ENCODE assay signal across 19 cellular contexts in genomic region chr1:195804547-195804946, GRCh38.
DNase-seq lines count a peak whose midpoint lies in the region; FAIRE-seq and TF ChIP-seq lines count a peak whose summit lies in the region.
"Had no signal": no experiment of that assay in that cellular context is flagged by ENCODE, and none has a peak within 500 bp of the region (broad histone marks: within the 10 kb centered on the region; RNA-seq: fewer than 3 reads in every experiment).

No MANE protein-coding gene starts in this region.

- H3K27ac Mint-ChIP-seq in chondrocyte (ENCODE audit: unreplicated experiment), result no peak overlapping the region
- H3K27ac Mint-ChIP-seq: CD4-positive, CD25-positive, alpha-beta regulatory T cell had no signal

- H3K9me3 ChIP-seq in HEK293 (ENCODE audit: control insufficient read depth, insufficient read depth, low read depth, low read length) (no peaks in the 10 kb centered on the region), OCI-LY7 (ENCODE audit: low read length) (no peaks in the 10 kb centered on the region)
- H3K9me3 ChIP-seq: spleen, tibial artery had no signal

- intact Hi-C loops in OCI-LY7 (cut with micrococcal nuclease; ENCODE audit: unreplicated experiment), result no loop called here

- H3K27me3 Mint-ChIP-seq in chondrocyte (ENCODE audit: low read depth), result no peaks in the 10 kb centered on the region
- H3K27me3 Mint-ChIP-seq: CD4-positive, CD25-positive, alpha-beta regulatory T cell had no signal

- H3K36me3 Mint-ChIP-seq in chondrocyte (ENCODE audit: low read depth), result peaks cover 1% of the 10 kb centered on the region
- H3K36me3 Mint-ChIP-seq: CD4-positive, CD25-positive, alpha-beta regulatory T cell had no signal

- no peaks in the 10 kb centered on the region for H3K79me2 ChIP-seq in OCI-LY7 (ENCODE audit: insufficient read depth, low read depth, low read length)

- no peaks in the 10 kb centered on the region for H4K20me1 ChIP-seq in OCI-LY7 (ENCODE audit: insufficient read depth, low read length)

- H3K4me1 Mint-ChIP-seq in chondrocyte (ENCODE audit: low read depth), result no peaks in the 10 kb centered on the region
- H3K4me1 Mint-ChIP-seq: CD4-positive, CD25-positive, alpha-beta regulatory T cell; neural crest cell had no signal

- H3K36me3 ChIP-seq in HEK293 (ENCODE audit: control insufficient read depth in 2 of 2, insufficient read depth in 1 of 2, low read length in 2 of 2), result no peaks in the 10 kb centered on the region
- H3K36me3 ChIP-seq in OCI-LY7 (ENCODE audit: insufficient read depth, low read length), result no peaks in the 10 kb centered on the region
- H3K36me3 ChIP-seq: spleen, tibial artery had no signal

- H3K4me3 Mint-ChIP-seq in chondrocyte (ENCODE audit: unreplicated experiment), result no peak overlapping the region
- H3K4me3 Mint-ChIP-seq: CD4-positive, CD25-positive, alpha-beta regulatory T cell; neural crest cell had no signal

- no peak overlapping the region for H3K4me2 ChIP-seq in OCI-LY7 (ENCODE audit: low read length)

- no peak overlapping the region for H3K27ac ChIP-seq in HEK293 (ENCODE audit: extremely low read depth, low read depth, low read length)
- H3K27ac ChIP-seq in OCI-LY7 (ENCODE audit: low read depth, low read length, poor library complexity, severe bottlenecking), result no peak overlapping the region
- H3K27ac ChIP-seq: spleen, tibial artery had no signal

- CTCF ChIA-PET in HEK293 (lab: Yijun Ruan, JAX) (no interaction called here), OCI-LY7 (lab: Charles Lee; ENCODE audit: unreplicated experiment) (no interaction called here)

- peak; percentile 78 for FAIRE-seq in D721Med (lab: Jason Lieb, UNC)

- H3K4me1 ChIP-seq in HEK293 (ENCODE audit: control insufficient read depth, insufficient read depth, low read length) (no peaks in the 10 kb centered on the region), OCI-LY7 (ENCODE audit: insufficient read depth, low read length, poor library complexity, severe bottlenecking) (no peaks in the 10 kb centered on the region)
- H3K4me1 ChIP-seq: spleen, tibial artery had no signal

- BruUV-seq in OCI-LY7 (replicated peaks; lab: Mats Ljungman, UMichigan), result no TSS peak

- no peak for DNase-seq in D721Med (ENCODE audit: insufficient read length, low spot score)
- DNase-seq in OCI-LY7 (ENCODE audit: low spot score), result no peak
- no peak for DNase-seq in chondrocyte (ENCODE audit: low spot score)
- DNase-seq in T1000 (lab: John Stamatoyannopoulos, UW), result no peak
- DNase-seq in stimulated activated CD4-positive, alpha-beta T cell treated with anti-CD3 and anti-CD28 coated beads, Interleukin-15, amount 100 ng/mL, for 24 hours, result no peak
- no peak for DNase-seq in amniotic stem cell (lab: John Stamatoyannopoulos, UW)
- DNase-seq: activated CD4-positive, alpha-beta T cell treated with anti-CD3 and anti-CD28 coated beads for 48 hours; activated CD8-positive, alpha-beta memory T cell treated with anti-CD3 and anti-CD28 coated beads, Interleukin-2, amount 50 U/mL, for 48 hours; activated naive CD4-positive, alpha-beta T cell; CD4-positive, CD25-positive, alpha-beta regulatory T cell; foreskin melanocyte; midbrain; NCI-H2107; NK-92 treated with Interleukin-12 subunit alpha and Interleukin-12 subunit beta, amount 100 ng/mL, for 24 hours; SHP77 treated with DMSO at 0.1 percent for 48 hours; spleen; tibial artery had no signal

- no peak overlapping the region for H2AFZ ChIP-seq in OCI-LY7 (ENCODE audit: low read length)

- TF ChIP-seq CTCF in D721Med (IDR thresholded peaks at IDR 0.05; ENCODE audit: insufficient read depth, missing control alignments) (peak; percentile 36), HEK293 (tag by site-specific recombination; IDR thresholded peaks at IDR 0.05) (no peak), OCI-LY7 (conservative IDR thresholded peaks at IDR 0.05; ENCODE audit: low read length) (peak; percentile 60), chondrocyte (IDR thresholded peaks at IDR 0.05) (peak; percentile 76)

- no peaks in the 10 kb centered on the region for H3K9me2 ChIP-seq in OCI-LY7 (ENCODE audit: insufficient read depth, low read length)

- POLR2A ChIA-PET in HEK293 (lab: Yijun Ruan, JAX) (no interaction called here), OCI-LY7 (lab: Charles Lee) (no interaction called here)

- H3K4me3 ChIP-seq in HEK293 (ENCODE audit: low read depth, low read length), result no peak overlapping the region
- H3K4me3 ChIP-seq in OCI-LY7 (ENCODE audit: low read depth, low read length, poor library complexity, severe bottlenecking), result no peak overlapping the region
- H3K4me3 ChIP-seq: spleen, tibial artery had no signal

- H3K9me3 Mint-ChIP-seq in chondrocyte (ENCODE audit: low read depth), result peaks cover 5% of the 10 kb centered on the region
- H3K9me3 Mint-ChIP-seq: neural crest cell had no signal

TF ChIP-seq in HEK293, 187 proteins besides CTCF, POLR2A, EP300 and RAD21:
- TF ChIP-seq ZNF654 (tag by site-specific recombination; IDR thresholded peaks at IDR 0.05; ENCODE audit: low read depth) (peak; percentile 33; the same call in 1 of the 2 replicates), ZNF501 (tag by site-specific recombination; IDR thresholded peaks at IDR 0.05) (no peak)
